Comparison of ENCODE assay signal across 10 cellular contexts in the genomic region with DNA sequence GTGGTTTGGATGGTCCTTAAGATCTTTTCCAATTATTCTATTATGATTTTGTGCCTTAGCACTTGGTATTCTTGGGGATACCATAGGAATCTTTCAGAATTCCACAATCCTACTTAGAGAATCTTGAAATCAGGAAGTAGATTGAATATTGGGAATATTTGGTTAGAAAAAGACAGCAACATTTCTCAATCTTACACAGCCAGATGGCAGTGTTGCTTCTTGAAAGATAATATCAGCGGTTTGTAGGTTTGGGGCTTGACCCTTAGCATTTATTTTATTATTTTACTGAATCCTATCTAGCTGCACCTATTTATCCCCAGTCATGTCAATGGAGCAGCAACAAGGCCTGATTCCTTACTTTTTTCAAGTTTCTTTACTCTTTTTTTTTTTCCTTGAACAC. TPM values are rescaled to one million over a fixed set of nuclear protein-coding genes. Genes with fewer than 3 reads are reported as not detected.
DNase-seq lines count a peak whose midpoint lies in the region; ATAC-seq and TF ChIP-seq lines count a peak whose summit lies in the region.
"Had no signal": no experiment of that assay in that cellular context is flagged by ENCODE, and none has a peak within 500 bp of the region (broad histone marks: within the 10 kb centered on the region; RNA-seq: fewer than 3 reads in every experiment).

No MANE protein-coding gene starts in this region.

- H3K9me3 Mint-ChIP-seq in brain, result no peaks in the 10 kb centered on the region

- no peak for ATAC-seq in HG02885 (IDR thresholded peaks at IDR 0.05; ENCODE audit: poor library complexity, unreplicated experiment)
- ATAC-seq: mucosa of descending colon had no signal

- peak; percentile 51 for TF ChIP-seq RAD21 in Ishikawa (IDR thresholded peaks at IDR 0.05; ENCODE audit: low read depth)

- H3K4me1 Mint-ChIP-seq in brain, result no peaks in the 10 kb centered on the region

- TF ChIP-seq EP300 in Ishikawa (IDR thresholded peaks at IDR 0.05; ENCODE audit: borderline replicate concordance), result no peak

- no peaks in the 10 kb centered on the region for H3K36me3 Mint-ChIP-seq in brain

- no peak overlapping the region for H3K27ac Mint-ChIP-seq in brain

- no peak overlapping the region for H3K27ac ChIP-seq in C4-2B
- H3K27ac ChIP-seq: SJSA1 had no signal

- DNase-seq in medulla oblongata (ENCODE audit: extremely low spot score) (peak; percentile 2), AML-193 (lab: John Stamatoyannopoulos, UW) (no peak), RPMI8226 (no peak)
- no peak for DNase-seq in activated CD4-positive, alpha-beta T cell treated with anti-CD3 and anti-CD28 coated beads, Interleukin-2, amount 50 U/mL, for 1 hour

- no peak overlapping the region for H3K4me3 Mint-ChIP-seq in brain

- TF ChIP-seq CTCF in C4-2B (conservative IDR thresholded peaks at IDR 0.05) (peak; percentile 34), brain (conservative IDR thresholded peaks at IDR 0.05) (peak; percentile 67 to 74)

- no peaks in the 10 kb centered on the region for H3K27me3 Mint-ChIP-seq in brain

TF ChIP-seq in Ishikawa, 13 proteins besides CTCF, POLR2A, EP300 and RAD21:
- TF ChIP-seq FOXM1 (IDR thresholded peaks at IDR 0.05; ENCODE audit: borderline replicate concordance, low read depth) (no peak), NFIC (IDR thresholded peaks at IDR 0.05) (no peak), TEAD4 (IDR thresholded peaks at IDR 0.05) (no peak), ZBTB7A (IDR thresholded peaks at IDR 0.05; ENCODE audit: low read depth) (no peak), EGR1 (IDR thresholded peaks at IDR 0.05) (no peak), CEBPB (IDR thresholded peaks at IDR 0.05) (no peak), CREB1 (IDR thresholded peaks at IDR 0.05; ENCODE audit: low read depth) (no peak), YY1 (IDR thresholded peaks at IDR 0.05; ENCODE audit: low read depth) (no peak), TAF1 (IDR thresholded peaks at IDR 0.05; ENCODE audit: low read depth) (no peak), TCF12 (IDR thresholded peaks at IDR 0.05; ENCODE audit: low read depth) (no peak)
- TF ChIP-seq, protein P1, sequence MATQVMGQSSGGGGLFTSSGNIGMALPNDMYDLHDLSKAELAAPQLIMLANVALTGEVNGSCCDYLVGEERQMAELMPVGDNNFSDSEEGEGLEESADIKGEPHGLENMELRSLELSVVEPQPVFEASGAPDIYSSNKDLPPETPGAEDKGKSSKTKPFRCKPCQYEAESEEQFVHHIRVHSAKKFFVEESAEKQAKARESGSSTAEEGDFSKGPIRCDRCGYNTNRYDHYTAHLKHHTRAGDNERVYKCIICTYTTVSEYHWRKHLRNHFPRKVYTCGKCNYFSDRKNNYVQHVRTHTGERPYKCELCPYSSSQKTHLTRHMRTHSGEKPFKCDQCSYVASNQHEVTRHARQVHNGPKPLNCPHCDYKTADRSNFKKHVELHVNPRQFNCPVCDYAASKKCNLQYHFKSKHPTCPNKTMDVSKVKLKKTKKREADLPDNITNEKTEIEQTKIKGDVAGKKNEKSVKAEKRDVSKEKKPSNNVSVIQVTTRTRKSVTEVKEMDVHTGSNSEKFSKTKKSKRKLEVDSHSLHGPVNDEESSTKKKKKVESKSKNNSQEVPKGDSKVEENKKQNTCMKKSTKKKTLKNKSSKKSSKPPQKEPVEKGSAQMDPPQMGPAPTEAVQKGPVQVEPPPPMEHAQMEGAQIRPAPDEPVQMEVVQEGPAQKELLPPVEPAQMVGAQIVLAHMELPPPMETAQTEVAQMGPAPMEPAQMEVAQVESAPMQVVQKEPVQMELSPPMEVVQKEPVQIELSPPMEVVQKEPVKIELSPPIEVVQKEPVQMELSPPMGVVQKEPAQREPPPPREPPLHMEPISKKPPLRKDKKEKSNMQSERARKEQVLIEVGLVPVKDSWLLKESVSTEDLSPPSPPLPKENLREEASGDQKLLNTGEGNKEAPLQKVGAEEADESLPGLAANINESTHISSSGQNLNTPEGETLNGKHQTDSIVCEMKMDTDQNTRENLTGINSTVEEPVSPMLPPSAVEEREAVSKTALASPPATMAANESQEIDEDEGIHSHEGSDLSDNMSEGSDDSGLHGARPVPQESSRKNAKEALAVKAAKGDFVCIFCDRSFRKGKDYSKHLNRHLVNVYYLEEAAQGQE (IDR thresholded peaks at IDR 0.05; ENCODE audit: low read depth), result no peak
- TF ChIP-seq, protein P2, sequence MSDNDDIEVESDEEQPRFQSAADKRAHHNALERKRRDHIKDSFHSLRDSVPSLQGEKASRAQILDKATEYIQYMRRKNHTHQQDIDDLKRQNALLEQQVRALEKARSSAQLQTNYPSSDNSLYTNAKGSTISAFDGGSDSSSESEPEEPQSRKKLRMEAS (IDR thresholded peaks at IDR 0.05), result no peak
- TF ChIP-seq, protein P3, sequence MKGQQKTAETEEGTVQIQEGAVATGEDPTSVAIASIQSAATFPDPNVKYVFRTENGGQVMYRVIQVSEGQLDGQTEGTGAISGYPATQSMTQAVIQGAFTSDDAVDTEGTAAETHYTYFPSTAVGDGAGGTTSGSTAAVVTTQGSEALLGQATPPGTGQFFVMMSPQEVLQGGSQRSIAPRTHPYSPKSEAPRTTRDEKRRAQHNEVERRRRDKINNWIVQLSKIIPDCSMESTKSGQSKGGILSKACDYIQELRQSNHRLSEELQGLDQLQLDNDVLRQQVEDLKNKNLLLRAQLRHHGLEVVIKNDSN (IDR thresholded peaks at IDR 0.05), result no peak

RNA-seq across cellular contexts. Expression of a gene that starts 28.6 kb away (rescaled TPM):
- not detected for polyA plus RNA-seq in brain (ENCODE audit: insufficient read depth, low read depth, low replicate concordance)

RNA-seq across cellular contexts. Expression of a gene that starts 33.7 kb away (rescaled TPM):
- 5.8 TPM for polyA plus RNA-seq in brain (ENCODE audit: insufficient read depth, low read depth, low replicate concordance)

RNA-seq across cellular contexts. Expression of a gene that starts 33.7 kb away (rescaled TPM):
- polyA plus RNA-seq in brain (ENCODE audit: insufficient read depth, low read depth, low replicate concordance), result not detected

RNA-seq across cellular contexts. Expression of a gene that starts 45.0 kb away (rescaled TPM):
- not detected for polyA plus RNA-seq in brain (ENCODE audit: insufficient read depth, low read depth, low replicate concordance)
